In the genomic region with DNA sequence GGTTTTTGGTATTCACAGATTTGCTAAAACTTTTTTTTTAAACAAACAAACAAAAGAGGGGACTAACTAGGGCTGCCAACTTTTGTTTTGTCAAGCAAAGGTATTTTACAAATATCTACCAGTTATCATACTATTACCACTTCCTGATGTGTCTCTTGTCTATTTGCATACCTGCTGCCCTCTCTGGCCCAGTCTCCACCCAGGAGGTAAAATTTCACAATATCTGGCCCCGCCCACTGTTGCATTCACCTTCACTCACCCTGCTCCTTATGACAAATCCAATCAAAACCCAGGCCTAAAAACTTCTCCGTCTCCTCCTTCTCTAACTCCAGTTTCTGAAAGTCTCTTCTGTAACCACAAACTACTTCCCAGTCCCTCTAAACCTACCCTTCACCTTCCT, we compare ENCODE assay signal across 13 cellular contexts.
DNase-seq lines count a peak whose midpoint lies in the region; ATAC-seq, FAIRE-seq and TF ChIP-seq lines count a peak whose summit lies in the region.
"Had no signal": no experiment of that assay in that cellular context is flagged by ENCODE, and none has a peak within 500 bp of the region (broad histone marks: within the 10 kb centered on the region; RNA-seq: fewer than 3 reads in every experiment).

No MANE protein-coding gene starts in this region.

- H3K36me3 ChIP-seq in CD4-positive, alpha-beta memory T cell (ENCODE audit: insufficient read depth, low read length): no peaks in the 10 kb centered on the region
- H3K36me3 ChIP-seq in RWPE2 (ENCODE audit: low read depth) (0 out of 2 replicates have a peak, but pooled peaks cover 6% of the 10 kb centered on the region), esophagus (ENCODE audit: control insufficient read depth in 2 of 2, insufficient read depth in 2 of 2, low read length in 1 of 2) (no peaks in the 10 kb centered on the region), ascending aorta (no peaks in the 10 kb centered on the region)
- H3K36me3 ChIP-seq: suprapubic skin had no signal

- H3K36me3 Mint-ChIP-seq in CD4-positive, alpha-beta memory T cell: peaks cover 0 to 2% of the 10 kb centered on the region in 2 donors

- FAIRE-seq in GM18507 (lab: Jason Lieb, UNC): peak; percentile 79

- H3K4me1 Mint-ChIP-seq in CD4-positive, alpha-beta memory T cell: peaks cover 55 to 85% (median 68%) of the 10 kb centered on the region in 4 donors

- no peaks in the 10 kb centered on the region for H3K9me3 ChIP-seq in CD4-positive, alpha-beta memory T cell (ENCODE audit: control insufficient read depth in 1 of 2, low read length in 2 of 2)
- no peaks in the 10 kb centered on the region for H3K9me3 ChIP-seq in RWPE2 (ENCODE audit: severe bottlenecking)
- H3K9me3 ChIP-seq in esophagus (ENCODE audit: control insufficient read depth in 2 of 2, insufficient read depth in 1 of 2, low read depth in 1 of 2, low read length in 1 of 2): no peaks in the 10 kb centered on the region
- no peaks in the 10 kb centered on the region for H3K9me3 ChIP-seq in ascending aorta
- H3K9me3 ChIP-seq: suprapubic skin had no signal

- intact Hi-C loops in CD4-positive, alpha-beta memory T cell (cut with micrococcal nuclease): loop anchor here (5.0 kb wide), 1 partner anchor 38 kb away; no protein-coding TSS in a partner anchor
- intact Hi-C loops in ascending aorta (cut with DNase I): no loop called here

- CTCF ChIA-PET in CD4-positive, alpha-beta memory T cell (lab: Charles Lee; ENCODE audit: partially characterized antibody): interaction anchor here (1.4 kb wide), 1 partner anchor 16 kb away, joined by 3 read pairs; no protein-coding TSS in a partner anchor

- peak overlapping the region in 7 of 8 donors; percentile 13 to 89 (median 64) for H3K4me3 Mint-ChIP-seq in CD4-positive, alpha-beta memory T cell
- H3K4me3 Mint-ChIP-seq: nephron progenitor cell had no signal

- ATAC-seq in RWPE2 (ENCODE audit: low read depth) (0 out of 3 replicates have a peak, but pooled peaks have one; percentile 52), GM19467 (IDR thresholded peaks at IDR 0.05; ENCODE audit: unreplicated experiment) (no peak), HG03159 (IDR thresholded peaks at IDR 0.05; ENCODE audit: unreplicated experiment) (no peak)

- H3K27me3 ChIP-seq in CD4-positive, alpha-beta memory T cell (ENCODE audit: insufficient read depth, low read length): no peaks in the 10 kb centered on the region
- H3K27me3 ChIP-seq in RWPE2 (ENCODE audit: insufficient read depth, poor library complexity, severe bottlenecking): no peaks in the 10 kb centered on the region
- H3K27me3 ChIP-seq in esophagus (ENCODE audit: control insufficient read depth in 1 of 2, insufficient read depth in 2 of 2, low read length in 2 of 2): no peaks in the 10 kb centered on the region
- no peaks in the 10 kb centered on the region for H3K27me3 ChIP-seq in ascending aorta
- H3K27me3 ChIP-seq: suprapubic skin had no signal

- peaks cover 0 to 3% (median 0%) of the 10 kb centered on the region in 8 donors for H3K9me3 Mint-ChIP-seq in CD4-positive, alpha-beta memory T cell
- H3K9me3 Mint-ChIP-seq: nephron progenitor cell had no signal

- TF ChIP-seq CTCF in RWPE2 (IDR thresholded peaks at IDR 0.05; ENCODE audit: poor library complexity, severe bottlenecking): no peak
- TF ChIP-seq CTCF in ascending aorta (IDR thresholded peaks at IDR 0.05): no peak

- H3K4me1 ChIP-seq in CD4-positive, alpha-beta memory T cell (ENCODE audit: insufficient read depth, low read length): peaks cover 85% of the 10 kb centered on the region
- peaks cover 5% of the 10 kb centered on the region for H3K4me1 ChIP-seq in RWPE2 (ENCODE audit: insufficient read depth, poor library complexity, severe bottlenecking)
- peaks cover 10 to 19% of the 10 kb centered on the region in 2 donors for H3K4me1 ChIP-seq in esophagus (ENCODE audit: control insufficient read depth in 2 of 2, insufficient read depth in 2 of 2, low read length in 1 of 2)
- H3K4me1 ChIP-seq in ascending aorta: no peaks in the 10 kb centered on the region

- peak in 1 of 5 donors; percentile 49 for DNase-seq in CD4-positive, alpha-beta memory T cell
- DNase-seq in GM18507 (ENCODE audit: extremely low spot score, insufficient read length, low read depth): no peak
- DNase-seq in RWPE2 (ENCODE audit: low spot score): no peak
- no peak for DNase-seq in ascending aorta (ENCODE audit: low spot score in 2 of 2)
- DNase-seq in NCI-H524 (lab: John Stamatoyannopoulos, UW): no peak
- DNase-seq: activated gamma-delta T cell, EL, NCI-H2227 treated with DMSO at 0.1 percent for 48 hours, nephron progenitor cell had no signal

- H3K4me3 ChIP-seq in CD4-positive, alpha-beta memory T cell (ENCODE audit: low read length in 2 of 2): no peak overlapping the region
- H3K4me3 ChIP-seq in RWPE2 (ENCODE audit: severe bottlenecking) (no peak overlapping the region), esophagus (ENCODE audit: low read depth in 1 of 2, low read length in 2 of 2) (no peak overlapping the region), ascending aorta (no peak overlapping the region)
- H3K4me3 ChIP-seq: suprapubic skin had no signal

- WGBS in esophagus, 2 donors: 73 to 77% methylated on average over 2 of the region's 2 CpGs

- H3K27ac Mint-ChIP-seq in CD4-positive, alpha-beta memory T cell: peak overlapping the region; percentile 74 to 95 (median 91)
- H3K27ac Mint-ChIP-seq: nephron progenitor cell had no signal

- H3K27me3 Mint-ChIP-seq in CD4-positive, alpha-beta memory T cell: no peaks in the 10 kb centered on the region

- H3K27ac ChIP-seq in CD4-positive, alpha-beta memory T cell (ENCODE audit: low read depth, low read length): no peak overlapping the region
- H3K27ac ChIP-seq in RWPE2 (ENCODE audit: poor library complexity, severe bottlenecking) (no peak overlapping the region), esophagus (ENCODE audit: low read depth in 2 of 2, low read length in 1 of 2) (peak overlapping the region; percentile 9 to 34), ascending aorta (no peak overlapping the region)
- H3K27ac ChIP-seq: suprapubic skin had no signal

- POLR2A ChIA-PET in CD4-positive, alpha-beta memory T cell (lab: Charles Lee; ENCODE audit: partially characterized antibody): interaction anchor here (3.4 to 5.8 kb wide), 3 partner anchors 9 to 83 kb away, joined by 16 to 122 read pairs (median 78); a partner anchor contains a TSS

Comparison
In these comparisons a context has a peak if more than half of its experiments do, and no peak if none do; other contexts are left out.
1. H3K27ac ChIP-seq: peak in esophagus (2 of 2); none in CD4-positive, alpha-beta memory T cell (single experiment), RWPE2 (single experiment) and ascending aorta (0 of 2).